Comparison of ENCODE assay signal across 10 cellular contexts in genomic region chr10:31147220-31147608, GRCh38.
DNase-seq lines count a peak whose midpoint lies in the region; ATAC-seq and TF ChIP-seq lines count a peak whose summit lies in the region.
"Had no signal": no experiment of that assay in that cellular context is flagged by ENCODE, and none has a peak within 500 bp of the region (broad histone marks: within the 10 kb centered on the region; RNA-seq: fewer than 3 reads in every experiment).

No MANE protein-coding gene starts in this region.

- H3K4me3 ChIP-seq in PC-9 (no peak overlapping the region), trophoblast cell (ENCODE audit: low read depth, low read length) (no peak overlapping the region), HAP-1 (no peak overlapping the region)
- H3K4me3 ChIP-seq: skin epidermis, stomach had no signal

- no peak overlapping the region for H3K4ac ChIP-seq in trophoblast cell (ENCODE audit: low read depth, low read length)

- H3K14ac ChIP-seq in trophoblast cell (ENCODE audit: low read length): no peak overlapping the region

- H3F3A ChIP-seq in PC-9 (ENCODE audit: insufficient read depth, low read depth): peaks cover 11% of the 10 kb centered on the region; the same call in 1 of the 2 replicates

- no peaks in the 10 kb centered on the region for H4K20me1 ChIP-seq in PC-9 (ENCODE audit: insufficient read depth)

- in situ Hi-C loops in HAP-1 (cut with MboI; ENCODE audit: low sequenced_read_pairs): no loop called here

- no peak overlapping the region for H2BK12ac ChIP-seq in trophoblast cell (ENCODE audit: low read length)

- H3K79me2 ChIP-seq in PC-9 (ENCODE audit: low read depth): no peaks in the 10 kb centered on the region
- H3K79me2 ChIP-seq in trophoblast cell (ENCODE audit: control insufficient read depth, insufficient read depth, low read length, poor library complexity): no peaks in the 10 kb centered on the region

- H3K9me2 ChIP-seq in PC-9 (ENCODE audit: insufficient read depth): no peaks in the 10 kb centered on the region

- H3K27ac ChIP-seq in PC-9 (peak overlapping the region; percentile 62), trophoblast cell (ENCODE audit: low read depth, low read length) (peak overlapping the region; percentile 82)

- H3K4me1 ChIP-seq in PC-9 (replicated peaks; ENCODE audit: insufficient read depth): peaks cover 16% of the 10 kb centered on the region
- H3K4me1 ChIP-seq in trophoblast cell (ENCODE audit: control insufficient read depth in 1 of 2, insufficient read depth in 2 of 2, low read length in 2 of 2): peaks cover 10 to 16% of the 10 kb centered on the region in 2 experiments
- H3K4me1 ChIP-seq in HAP-1: no peaks in the 10 kb centered on the region

- H3K18ac ChIP-seq in trophoblast cell (ENCODE audit: low read length): no peak overlapping the region

- intact Hi-C loops in PC-9 (cut with micrococcal nuclease; ENCODE audit: unreplicated experiment): loop anchor here (5.0 kb wide), 1 partner anchor 115 kb away; the partner anchor contains the start of gene ZNF438

- no CpG with 5 or more reads among the region's 2 CpGs for WGBS in trophoblast cell (ENCODE audit: extremely low coverage, insufficient coverage, insufficient read length)

- H3K79me1 ChIP-seq in trophoblast cell (ENCODE audit: low read length): peaks cover 6% of the 10 kb centered on the region

- POLR2A ChIA-PET in PC-9 (lab: Charles Lee; ENCODE audit: unreplicated experiment): interaction anchor here (0.6 kb wide), 1 partner anchor 27 kb away, joined by 9 read pairs; no protein-coding TSS in a partner anchor

- CTCF ChIA-PET in PC-9 (lab: Charles Lee): interaction anchor here (0.7 kb wide), 1 partner anchor 465 kb away, joined by 3 read pairs; no protein-coding TSS in a partner anchor

- H2BK120ac ChIP-seq in trophoblast cell (ENCODE audit: insufficient read depth, low read length, poor library complexity): no peak overlapping the region

- no peak overlapping the region for H3K9ac ChIP-seq in trophoblast cell (ENCODE audit: low read length)

- H3K9me3 ChIP-seq in PC-9 (ENCODE audit: insufficient read depth, low read depth): no peaks in the 10 kb centered on the region
- peaks cover 1% of the 10 kb centered on the region for H3K9me3 ChIP-seq in trophoblast cell (ENCODE audit: insufficient read depth, low read depth, low read length)
- no peaks in the 10 kb centered on the region for H3K9me3 ChIP-seq in HAP-1
- H3K9me3 ChIP-seq: stomach had no signal

- BruUV-seq in PC-9 (replicated peaks; lab: Mats Ljungman, UMichigan): no TSS peak

- no peak for TF ChIP-seq CTCF in PC-9 (conservative IDR thresholded peaks at IDR 0.05)

- ATAC-seq in HG03108 (IDR thresholded peaks at IDR 0.05; ENCODE audit: unreplicated experiment): no peak
- ATAC-seq: left colon had no signal

- H2AK5ac ChIP-seq in trophoblast cell (ENCODE audit: low read length): no peak overlapping the region

- H3K27me3 ChIP-seq in PC-9 (ENCODE audit: insufficient read depth, low read depth): no peaks in the 10 kb centered on the region
- H3K27me3 ChIP-seq in trophoblast cell (ENCODE audit: insufficient read depth, low read length): no peaks in the 10 kb centered on the region
- no peaks in the 10 kb centered on the region for H3K27me3 ChIP-seq in HAP-1 (ENCODE audit: low read depth)
- H3K27me3 ChIP-seq: stomach had no signal

- no peak overlapping the region for H2BK5ac ChIP-seq in trophoblast cell (ENCODE audit: low read depth, low read length, poor library complexity)

- H4K91ac ChIP-seq in trophoblast cell (ENCODE audit: low read depth, low read length): no peak overlapping the region

- H3K36me3 ChIP-seq in PC-9 (ENCODE audit: low read depth): no peaks in the 10 kb centered on the region
- H3K36me3 ChIP-seq in trophoblast cell (ENCODE audit: control insufficient read depth in 1 of 2, insufficient read depth in 2 of 2, low read length in 2 of 2): no peaks in the 10 kb centered on the region
- no peaks in the 10 kb centered on the region for H3K36me3 ChIP-seq in HAP-1 (replicated peaks)
- H3K36me3 ChIP-seq: stomach had no signal

- H3K23ac ChIP-seq in trophoblast cell (ENCODE audit: low read length): no peak overlapping the region

- DNase-seq in GM04504 (ENCODE audit: low read depth) (peak; percentile 82), PC-9 (peak in 1 of 2 experiments; percentile 69), dermis blood vessel endothelial cell (peak; percentile 49), trophoblast cell (no peak), KG1 (lab: John Stamatoyannopoulos, UW) (no peak), HAP-1 (ENCODE audit: low spot score in 2 of 2) (no peak)
- DNase-seq: left colon, stomach had no signal

- H4K8ac ChIP-seq in trophoblast cell (ENCODE audit: low read depth, low read length): no peak overlapping the region

- no peak overlapping the region for H4K12ac ChIP-seq in trophoblast cell (ENCODE audit: low read depth, low read length)

- peak overlapping the region; percentile 55 for H3K4me2 ChIP-seq in PC-9
- no peak overlapping the region for H3K4me2 ChIP-seq in trophoblast cell (ENCODE audit: low read length)

- no peak overlapping the region for H2AFZ ChIP-seq in PC-9
- H2AFZ ChIP-seq in trophoblast cell (ENCODE audit: insufficient read depth, low read length, poor library complexity): no peak overlapping the region

Comparison
In these comparisons a context has a peak if more than half of its experiments do, and no peak if none do; other contexts are left out.
1. DNase-seq: peak in GM04504 (single experiment) and dermis blood vessel endothelial cell (single experiment); none in trophoblast cell (0 of 2), KG1 (single experiment) and HAP-1 (0 of 2).